Comparison of ENCODE assay signal across 14 cellular contexts in the genomic region with DNA sequence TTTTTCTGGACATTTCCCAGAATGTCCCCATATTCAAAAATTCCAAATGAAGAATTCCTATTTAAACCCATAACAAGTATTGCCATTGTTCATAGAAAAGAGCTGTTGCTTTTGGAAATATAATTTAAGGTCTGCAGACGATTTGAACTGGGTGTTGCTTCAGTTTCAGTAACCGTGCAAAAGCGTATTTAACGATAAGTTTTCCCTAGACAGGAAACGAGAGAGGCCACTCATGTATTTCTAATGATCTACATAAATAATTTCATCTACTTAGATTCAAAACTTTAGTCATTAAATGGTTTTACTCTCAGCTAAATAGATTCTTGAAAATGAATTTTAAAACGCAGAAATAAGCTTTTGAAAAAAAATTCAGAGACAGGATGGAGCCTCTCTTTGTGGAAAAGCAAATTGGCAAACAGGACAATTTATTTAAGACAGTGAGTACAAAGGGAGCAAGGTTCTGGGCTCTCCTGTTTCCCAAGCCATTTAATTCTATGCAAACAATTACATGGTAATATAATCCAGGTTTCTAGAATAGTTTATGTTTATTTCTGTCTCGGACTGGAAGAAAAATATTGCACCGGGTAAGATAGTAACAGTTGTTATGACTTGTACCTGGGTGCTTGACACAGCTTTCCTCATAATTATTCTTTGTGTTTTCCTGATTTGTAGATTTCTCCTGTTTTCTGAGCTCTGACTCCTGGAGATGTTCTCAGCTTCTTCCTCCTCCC.
DNase-seq lines count a peak whose midpoint lies in the region; ATAC-seq, FAIRE-seq and TF ChIP-seq lines count a peak whose summit lies in the region.
"Had no signal": no experiment of that assay in that cellular context is flagged by ENCODE, and none has a peak within 500 bp of the region (broad histone marks: within the 10 kb centered on the region; RNA-seq: fewer than 3 reads in every experiment).

No MANE protein-coding gene starts in this region.

- H3K4me3 ChIP-seq in HUES48 (ENCODE audit: low read depth, low read length) = peak overlapping the region; percentile 65
- peak overlapping the region; percentile 6 for H3K4me3 ChIP-seq in endocrine pancreas (ENCODE audit: control insufficient read depth, insufficient read depth, low read length)
- no peak overlapping the region for H3K4me3 ChIP-seq in pancreas

- 18% methylated on average over 8 of the region's 8 CpGs for WGBS in pancreas, 2 donors

- H3K4me1 ChIP-seq in HUES48 (ENCODE audit: control insufficient read depth, insufficient read depth, low read length) (peaks cover 13% of the 10 kb centered on the region), endocrine pancreas (ENCODE audit: control insufficient read depth, insufficient read depth, low read length) (peaks cover 10% of the 10 kb centered on the region), pancreas (peaks cover 14 to 20% (median 19%) of the 10 kb centered on the region in 3 donors)

- H3K9ac ChIP-seq in HUES48 (ENCODE audit: low read depth, low read length) (no peak overlapping the region), endocrine pancreas (ENCODE audit: control insufficient read depth, insufficient read depth, low read length) (no peak overlapping the region)

- H3K9me3 ChIP-seq in HUES48 (ENCODE audit: control insufficient read depth, insufficient read depth, low read length) (no peaks in the 10 kb centered on the region), endocrine pancreas (ENCODE audit: control insufficient read depth, low read length) (no peaks in the 10 kb centered on the region), pancreas (no peaks in the 10 kb centered on the region)

- peak; percentile 39 for DNase-seq in NCI-H2196 (lab: John Stamatoyannopoulos, UW; ENCODE audit: unreplicated experiment)
- DNase-seq in pancreas = no peak
- DNase-seq in NOMO-1 (lab: John Stamatoyannopoulos, UW; ENCODE audit: unreplicated experiment in 2 of 2) = no peak
- no peak for DNase-seq in stimulated activated naive CD4-positive, alpha-beta T cell treated with Interleukin-2 at 50 U/mL for 16 hours (lab: John Stamatoyannopoulos, UW)
- no peak for DNase-seq in pons (ENCODE audit: low spot score)
- DNase-seq in 8988T = no peak
- DNase-seq: activated CD4-positive, alpha-beta memory T cell treated with anti-CD3 and anti-CD28 coated beads for 36 hours; activated naive CD4-positive, alpha-beta T cell; Kasumi-1; T-cell had no signal

- no peak for TF ChIP-seq CTCF in pancreas (IDR thresholded peaks at IDR 0.05)

- peak overlapping the region; percentile 96 for H3K27ac ChIP-seq in HUES48 (ENCODE audit: low read depth, low read length)
- H3K27ac ChIP-seq in pancreas = peak overlapping the region in 3 of 4 donors; percentile 6 to 67 (median 24)

- intact Hi-C loops in pancreas (cut with DNase I) = no loop called here

- peaks cover 8% of the 10 kb centered on the region; the same call in 1 of the 2 replicates for H3K27me3 ChIP-seq in HUES48 (ENCODE audit: control insufficient read depth, insufficient read depth, low read length)
- no peaks in the 10 kb centered on the region for H3K27me3 ChIP-seq in endocrine pancreas (ENCODE audit: control insufficient read depth, insufficient read depth, low read length)
- H3K27me3 ChIP-seq in pancreas = no peaks in the 10 kb centered on the region

- FAIRE-seq in pancreas (lab: Jason Lieb, UNC) = no peak
- FAIRE-seq: GM12892, H54 had no signal

- no peaks in the 10 kb centered on the region for H3K36me3 ChIP-seq in HUES48 (ENCODE audit: control insufficient read depth, insufficient read depth, low read length)
- H3K36me3 ChIP-seq in endocrine pancreas (ENCODE audit: control insufficient read depth, insufficient read depth, low read length) = no peaks in the 10 kb centered on the region
- H3K36me3 ChIP-seq in pancreas = no peaks in the 10 kb centered on the region

- ATAC-seq in pancreas = peak; percentile 15 to 19 (median 16)
- ATAC-seq: T-cell had no signal

Comparison
In these comparisons a context has a peak if more than half of its experiments do, and no peak if none do; other contexts are left out.
1. H3K4me3 ChIP-seq: peak in HUES48 (single experiment) and endocrine pancreas (single experiment); none in pancreas (0 of 4).